Comparison of ENCODE assay signal across 31 cellular contexts in the genomic region with DNA sequence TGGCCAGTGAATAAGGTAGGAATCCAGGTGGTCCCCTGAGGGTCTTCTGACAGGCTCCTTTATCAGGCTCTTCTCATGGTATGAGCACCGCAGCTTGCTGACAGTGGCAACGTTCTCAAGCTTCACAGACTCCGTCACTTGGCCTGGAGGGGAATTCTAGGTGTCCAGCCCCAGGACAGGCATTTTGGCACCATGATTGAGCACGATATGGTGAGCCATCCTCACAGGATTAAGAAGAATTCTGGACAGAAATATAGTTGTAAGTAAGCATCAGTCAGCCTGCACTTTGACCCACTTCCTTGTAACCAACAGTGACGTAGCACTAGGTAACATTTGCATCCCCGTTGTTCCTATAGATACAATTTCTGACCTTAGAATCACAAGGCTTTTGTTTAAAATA. TPM values are rescaled to one million over a fixed set of nuclear protein-coding genes. Genes with fewer than 3 reads are reported as not detected.
"Had no signal": no experiment of that assay in that cellular context is flagged by ENCODE, and none has a peak within 500 bp of the region (broad histone marks: within the 10 kb centered on the region; RNA-seq: fewer than 3 reads in every experiment).

No MANE protein-coding gene starts in this region.

- H3K9ac ChIP-seq: parathyroid adenoma had no signal

- H3K36me3 ChIP-seq: ovary, right lobe of liver, sigmoid colon, spleen, suprapubic skin, transverse colon, upper lobe of left lung, vagina had no signal

- H3K4me3 ChIP-seq: ovary, psoas muscle, right lobe of liver, sigmoid colon, smooth muscle cell, spleen, suprapubic skin, testis, tibial artery, transverse colon, upper lobe of left lung, vagina had no signal

- H3K9me3 Mint-ChIP-seq: naive thymus-derived CD8-positive, alpha-beta T cell; natural killer cell treated with Interleukin-12 subunit alpha and Interleukin-12 subunit beta and Interleukin-15 and Interleukin-18, amount 100 ng/mL, for 72 hours; nephron progenitor cell; stimulated activated memory B cell treated with anti-CD40 and anti-IgM and Interleukin-4, amounts not matched to agents 10 μg/mL and 1 μg/mL and 100 μg/mL, for 72 hours; stimulated activated naive CD8-positive, alpha-beta T cell treated with anti-CD3 and anti-CD28 coated beads, Interleukin-15, amount 100 ng/mL, for 72 hours had no signal

- H3K4me1 Mint-ChIP-seq: naive thymus-derived CD8-positive, alpha-beta T cell; stimulated activated memory B cell treated with anti-CD40 and anti-IgM and Interleukin-4, amounts not matched to agents 10 μg/mL and 1 μg/mL and 100 μg/mL, for 72 hours; stimulated activated naive CD8-positive, alpha-beta T cell treated with anti-CD3 and anti-CD28 coated beads, Interleukin-15, amount 100 ng/mL, for 72 hours had no signal

- H3K79me2 ChIP-seq: parathyroid adenoma had no signal

- H3K4me2 ChIP-seq: smooth muscle cell had no signal

- H3K4me1 ChIP-seq: parathyroid adenoma, psoas muscle, right lobe of liver, sigmoid colon, spleen, suprapubic skin, testis, tibial artery, transverse colon, upper lobe of left lung had no signal

- H3K27ac Mint-ChIP-seq: naive thymus-derived CD8-positive, alpha-beta T cell; natural killer cell treated with Interleukin-12 subunit alpha and Interleukin-12 subunit beta and Interleukin-15 and Interleukin-18, amount 100 ng/mL, for 72 hours; nephron progenitor cell; progenitor cell of endocrine pancreas; stimulated activated memory B cell treated with anti-CD40 and anti-IgM and Interleukin-4, amounts not matched to agents 10 μg/mL and 1 μg/mL and 100 μg/mL, for 72 hours; stimulated activated naive CD8-positive, alpha-beta T cell treated with anti-CD3 and anti-CD28 coated beads, Interleukin-15, amount 100 ng/mL, for 72 hours had no signal

- H2AFZ ChIP-seq: parathyroid adenoma had no signal

- H3K27me3 ChIP-seq: ovary, right lobe of liver, testis, upper lobe of left lung, vagina had no signal

- H3K9me3 ChIP-seq: ovary, psoas muscle, right lobe of liver, sigmoid colon, spleen, suprapubic skin, testis, tibial artery, transverse colon, upper lobe of left lung, vagina had no signal

- H3K27ac ChIP-seq: ovary, parathyroid adenoma, psoas muscle, right lobe of liver, sigmoid colon, spleen, suprapubic skin, testis, tibial artery, transverse colon, upper lobe of left lung, vagina had no signal

- H3K36me3 Mint-ChIP-seq: naive thymus-derived CD8-positive, alpha-beta T cell; natural killer cell treated with Interleukin-12 subunit alpha and Interleukin-12 subunit beta and Interleukin-15 and Interleukin-18, amount 100 ng/mL, for 72 hours; stimulated activated memory B cell treated with anti-CD40 and anti-IgM and Interleukin-4, amounts not matched to agents 10 μg/mL and 1 μg/mL and 100 μg/mL, for 72 hours had no signal

- DNase-seq: naive thymus-derived CD8-positive, alpha-beta T cell; nephron progenitor cell; occipital lobe; ovary; psoas muscle; right cardiac atrium; right lobe of liver; stimulated activated CD4-positive, alpha-beta T cell treated with anti-CD3 and anti-CD28 coated beads, Interleukin-12 subunit alpha, Interleukin-12 subunit beta, amount 100 ng/mL, for 4 hours; stimulated activated CD4-positive, alpha-beta T cell treated with anti-CD3 and anti-CD28 coated beads, Interleukin-1b, Interleukin-23, amount 100 ng/mL, for 48 hours; stimulated activated CD4-positive, alpha-beta T cell treated with anti-CD3 and anti-CD28 coated beads, Interleukin-4, amount 100 ng/mL, for 1 hour; stimulated activated CD4-positive, alpha-beta T cell treated with anti-CD3 and anti-CD28 coated beads, Interleukin-4, amount 100 ng/mL, for 4 hours; stimulated activated CD8-positive, alpha-beta memory T cell treated with anti-CD3 and anti-CD28 coated beads, Interleukin-4, amount 100 ng/mL, for 48 hours; stimulated activated naive CD4-positive, alpha-beta T cell; stimulated activated naive CD8-positive, alpha-beta T cell treated with anti-CD3 and anti-CD28 coated beads, Interleukin-15, amount 100 ng/mL, for 72 hours; stimulated activated naive CD8-positive, alpha-beta T cell treated with anti-CD3 and anti-CD28 coated beads, Interleukin-15, Interleukin-2, amounts not matched to agents 100 U/mL and 50 U/mL, for 24 hours; substantia nigra; testis; transverse colon; upper lobe of left lung had no signal

- ATAC-seq: naive thymus-derived CD8-positive, alpha-beta T cell; natural killer cell treated with Interleukin-12 subunit alpha and Interleukin-12 subunit beta and Interleukin-15 and Interleukin-18, amount 100 ng/mL, for 72 hours; psoas muscle; right cardiac atrium; right lobe of liver; stimulated activated memory B cell treated with anti-CD40 and anti-IgM and Interleukin-4, amounts not matched to agents 10 μg/mL and 1 μg/mL and 100 μg/mL, for 72 hours; stimulated activated naive CD8-positive, alpha-beta T cell treated with anti-CD3 and anti-CD28 coated beads, Interleukin-15, amount 100 ng/mL, for 72 hours; stimulated activated naive CD8-positive, alpha-beta T cell treated with anti-CD3 and anti-CD28 coated beads, Interleukin-15, Interleukin-2, amounts not matched to agents 100 U/mL and 50 U/mL, for 24 hours had no signal

- FAIRE-seq: urothelium cell line had no signal

- H3K4me3 Mint-ChIP-seq: naive thymus-derived CD8-positive, alpha-beta T cell; natural killer cell treated with Interleukin-12 subunit alpha and Interleukin-12 subunit beta and Interleukin-15 and Interleukin-18, amount 100 ng/mL, for 72 hours; nephron progenitor cell; neural crest cell; stimulated activated memory B cell treated with anti-CD40 and anti-IgM and Interleukin-4, amounts not matched to agents 10 μg/mL and 1 μg/mL and 100 μg/mL, for 72 hours; stimulated activated naive CD8-positive, alpha-beta T cell treated with anti-CD3 and anti-CD28 coated beads, Interleukin-15, amount 100 ng/mL, for 72 hours had no signal

RNA-seq across cellular contexts. Expression of gene KIF26B, which starts 30.5 kb away (rescaled TPM):
- total RNA-seq: natural killer cell treated with Interleukin-12 subunit alpha and Interleukin-12 subunit beta and Interleukin-15 and Interleukin-18, amount 100 ng/mL, for 72 hours had no signal
- polyA plus RNA-seq: naive thymus-derived CD8-positive, alpha-beta T cell had no signal
